Comparison of ENCODE assay signal across 11 cellular contexts in genomic region chr4:173182403-173182802, GRCh38. TPM values are rescaled to one million over a fixed set of nuclear protein-coding genes. Genes with fewer than 3 reads are reported as not detected.
A peak's percentile ranks its signal among the peaks of the same experiment; 100 is the strongest.
DNase-seq lines count a peak whose midpoint lies in the region; ATAC-seq and TF ChIP-seq lines count a peak whose summit lies in the region.
"Had no signal": no experiment of that assay in that cellular context is flagged by ENCODE, and none has a peak within 500 bp of the region (broad histone marks: within the 10 kb centered on the region; RNA-seq: fewer than 3 reads in every experiment).

No MANE protein-coding gene starts in this region.

- H3K27me3 ChIP-seq in breast epithelium (no peaks in the 10 kb centered on the region), thoracic aorta (replicated peaks; ENCODE audit: insufficient read depth) (no peaks in the 10 kb centered on the region)

- peak; percentile 72 for DNase-seq in MCF 10A (ENCODE audit: unreplicated experiment)
- DNase-seq in breast epithelium (ENCODE audit: low spot score in 2 of 2), result no peak
- DNase-seq in fibroblast of mammary gland (ENCODE audit: low read depth), result peak; percentile 85
- peak; percentile 16 for DNase-seq in thoracic aorta (ENCODE audit: low spot score)
- no peak for DNase-seq in NCI-H1694 treated with DMSO at 0.1 percent for 48 hours (lab: John Stamatoyannopoulos, UW)
- no peak for DNase-seq in GM19238 (ENCODE audit: insufficient read length, low spot score)
- DNase-seq: NCI-H187 had no signal

- ATAC-seq in SK-N-SH treated with all-trans-retinoic acid at 6 μM for 48 hours (peak; percentile 84), thoracic aorta (ENCODE audit: insufficient number of reproducible peaks, low FRiP score, low read depth) (peak; percentile 75), HG02759 (IDR thresholded peaks at IDR 0.05; ENCODE audit: unreplicated experiment) (no peak)

- intact Hi-C loops in MCF 10A (cut with micrococcal nuclease), result loop anchor here (2.0 kb wide), 2 partner anchors 14 to 70 kb away; partner anchors contain the start of gene GALNT7
- intact Hi-C loops in breast epithelium (cut with DNase I; ENCODE audit: low total_unique reads), result no loop called here

- H3K4me1 ChIP-seq in breast epithelium (no peaks in the 10 kb centered on the region), thoracic aorta (ENCODE audit: control insufficient read depth in 1 of 2, low read depth in 2 of 2) (peaks cover 31 to 69% of the 10 kb centered on the region in 2 donors)

- CTCF ChIA-PET in MCF 10A (lab: Yijun Ruan, JAX), result interaction anchor here (0.5 to 2.1 kb wide), 5 partner anchors 8 to 153 kb away, joined by 3 to 14 read pairs (median 3); no protein-coding TSS in a partner anchor

- TF ChIP-seq CTCF in MCF 10A (IDR thresholded peaks at IDR 0.05; ENCODE audit: unreplicated experiment), result no peak
- TF ChIP-seq CTCF in breast epithelium (IDR thresholded peaks at IDR 0.05), result no peak
- no peak for TF ChIP-seq CTCF in fibroblast of mammary gland (conservative IDR thresholded peaks at IDR 0.05; ENCODE audit: control insufficient read depth, insufficient read depth, low read depth, low read length)
- no peak for TF ChIP-seq CTCF in thoracic aorta (IDR thresholded peaks at IDR 0.05)

- no TSS peak for BruUV-seq in MCF 10A (replicated peaks; lab: Mats Ljungman, UMichigan)

- no peaks in the 10 kb centered on the region for H3K9me3 Mint-ChIP-seq in MCF 10A (ENCODE audit: unreplicated experiment)

- H3K27ac Mint-ChIP-seq in MCF 10A (ENCODE audit: low read depth, unreplicated experiment), result peak overlapping the region; percentile 31

- H3K36me3 ChIP-seq in breast epithelium, result no peaks in the 10 kb centered on the region
- H3K36me3 ChIP-seq in thoracic aorta, result no peaks in the 10 kb centered on the region

- H3K27ac ChIP-seq in breast epithelium, result no peak overlapping the region
- peak overlapping the region in 1 of 2 donors; percentile 59 for H3K27ac ChIP-seq in thoracic aorta
- H3K27ac ChIP-seq: C4-2B, parathyroid adenoma had no signal

- no peaks in the 10 kb centered on the region for H3K9me3 ChIP-seq in breast epithelium
- no peaks in the 10 kb centered on the region for H3K9me3 ChIP-seq in thoracic aorta

- H3K4me1 Mint-ChIP-seq in MCF 10A (ENCODE audit: insufficient read depth, unreplicated experiment), result peaks cover 17% of the 10 kb centered on the region

- no peaks in the 10 kb centered on the region for H3K36me3 Mint-ChIP-seq in MCF 10A (ENCODE audit: insufficient read depth, unreplicated experiment)

- H3K4me3 ChIP-seq in breast epithelium (no peak overlapping the region), fibroblast of mammary gland (ENCODE audit: control insufficient read depth, low read depth, low read length) (no peak overlapping the region), thoracic aorta (peak overlapping the region; percentile 17)

- no peaks in the 10 kb centered on the region for H3K27me3 Mint-ChIP-seq in MCF 10A (ENCODE audit: insufficient read depth, unreplicated experiment)

- no peak overlapping the region for H3K4me3 Mint-ChIP-seq in MCF 10A (ENCODE audit: unreplicated experiment)

- TF ChIP-seq POLR2A in breast epithelium (IDR thresholded peaks at IDR 0.05), result no peak

- POLR2A ChIA-PET in MCF 10A (lab: Yijun Ruan, JAX), result interaction anchor here (0.6 to 3.0 kb wide), 15 partner anchors 9 to 1210 kb away, joined by 3 to 18 read pairs (median 3); partner anchors contain the start of genes GALNT7 and HMGB2

TF ChIP-seq in SK-N-SH treated with all-trans-retinoic acid at 6 μM for 48 hours, 23 proteins besides CTCF, POLR2A, EP300 and RAD21:
- no peak for TF ChIP-seq CSDC2 (CRISPR knock-in tag; IDR thresholded peaks at IDR 0.05)
- TF ChIP-seq ISL1 (CRISPR knock-in tag; IDR thresholded peaks at IDR 0.05), result no peak
- TF ChIP-seq ESRRG (CRISPR knock-in tag; IDR thresholded peaks at IDR 0.05), result no peak
- TF ChIP-seq PATZ1 (CRISPR knock-in tag; IDR thresholded peaks at IDR 0.05; ENCODE audit: borderline replicate concordance), result 0 out of 2 replicates have a peak, but pooled peaks have one; percentile 13

RNA-seq across cellular contexts. Expression of gene GALNT7, which starts 13.8 kb away (rescaled TPM):
- total RNA-seq in MCF 10A (2022) (13.7 and 19.9 TPM in 2 replicates), breast epithelium (10 to 100 TPM; 10.7 to 67.2 (median 52.2) TPM), thoracic aorta (10 to 100 TPM; 12.7 to 23.1 TPM)

Comparison
In these comparisons a context has a peak if more than half of its experiments do, and no peak if none do; other contexts are left out.
1. DNase-seq: peak in MCF 10A (single experiment), fibroblast of mammary gland (single experiment) and thoracic aorta (single experiment); none in breast epithelium (0 of 2), NCI-H1694 treated with DMSO at 0.1 percent for 48 hours (single experiment) and GM19238 (single experiment).